8 cellular contexts compared by ENCODE assay signal in the genomic region with DNA sequence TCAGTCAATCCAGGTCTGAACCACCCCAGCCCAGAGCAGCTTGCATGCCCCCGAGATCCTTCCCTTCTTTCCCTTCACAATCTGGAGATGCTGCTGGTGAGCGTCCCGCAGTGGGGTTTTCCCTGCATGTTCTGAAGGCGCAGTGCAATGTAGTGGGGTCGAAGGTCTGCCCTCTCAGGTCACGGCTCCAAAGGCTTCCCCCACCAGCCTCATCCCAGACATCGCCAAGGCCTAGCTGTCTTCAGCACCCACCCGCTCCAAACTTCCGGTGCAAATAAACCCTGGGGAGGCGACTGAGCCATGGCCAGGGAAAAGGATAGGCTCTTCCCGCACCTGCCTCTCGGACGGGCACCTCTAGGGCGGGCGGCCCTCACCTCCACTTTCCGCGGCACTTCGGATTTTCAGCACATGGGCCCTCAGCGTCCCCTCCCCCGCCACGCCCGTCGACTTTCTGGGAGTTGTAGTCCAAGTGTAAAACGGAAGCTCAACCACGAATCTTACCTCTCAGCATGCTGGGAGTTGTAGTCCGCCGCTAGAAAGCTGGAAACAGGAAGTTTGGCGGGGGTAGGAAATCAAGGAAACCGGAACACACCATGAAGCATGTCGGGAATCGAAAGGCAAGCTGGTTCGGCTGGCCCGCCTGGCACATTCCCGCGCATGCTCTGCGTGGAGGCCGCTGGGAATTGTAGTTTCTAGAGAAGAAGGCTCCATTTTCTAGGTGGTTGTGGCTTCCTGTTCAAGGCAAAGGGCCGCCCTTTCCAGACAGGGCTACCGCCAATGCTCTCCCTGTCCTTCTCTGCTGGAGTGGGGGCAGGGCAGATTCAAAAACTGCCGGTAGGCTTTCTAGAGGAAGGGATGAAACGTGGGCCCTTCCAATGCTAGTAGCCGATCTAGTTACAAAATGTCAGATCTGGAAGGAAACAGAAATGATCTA. TPM values are rescaled to one million over a fixed set of nuclear protein-coding genes. Genes with fewer than 3 reads are reported as not detected.
DNase-seq lines count a peak whose midpoint lies in the region; ATAC-seq and TF ChIP-seq lines count a peak whose summit lies in the region.

Gene MRPL24 (minus strand): TSS at position 410 of the 934 bp plus-strand sequence. CDS start 2,384 bp downstream, outside the sequence.

- H3K9me3 Mint-ChIP-seq in activated T-cell treated with anti-CD3 and anti-CD28 coated beads, Interleukin-2, amount 50 U/mL, for 24 hours, result no peaks in the 10 kb centered on the region

- peak within 1 kb of the TSS; percentile 85 for H3K4me3 ChIP-seq in epithelial cell of proximal tubule (ENCODE audit: low read depth, low read length)

- peak within 1 kb of the TSS; percentile 98 for H3K27ac Mint-ChIP-seq in activated T-cell treated with anti-CD3 and anti-CD28 coated beads, Interleukin-2, amount 50 U/mL, for 24 hours

- no peaks in the 10 kb centered on the region for H3K27me3 Mint-ChIP-seq in activated T-cell treated with anti-CD3 and anti-CD28 coated beads, Interleukin-2, amount 50 U/mL, for 24 hours

- peaks cover 94% of the 10 kb centered on the region for H3K36me3 Mint-ChIP-seq in activated T-cell treated with anti-CD3 and anti-CD28 coated beads, Interleukin-2, amount 50 U/mL, for 24 hours (ENCODE audit: low read depth)

- ATAC-seq in GM21717 (IDR thresholded peaks at IDR 0.05; ENCODE audit: unreplicated experiment), result peak; percentile 56

- in situ Hi-C loops in KBM-7 (cut with MboI; ENCODE audit: low pct_unique_long_range_greater_than_20kb, low sequenced_read_pairs), result no loop called here

- no peak for TF ChIP-seq CTCF in epithelial cell of proximal tubule (conservative IDR thresholded peaks at IDR 0.05; ENCODE audit: low read depth, low read length)

- H3K4me3 Mint-ChIP-seq in activated T-cell treated with anti-CD3 and anti-CD28 coated beads, Interleukin-2, amount 50 U/mL, for 24 hours, result peak within 1 kb of the TSS; percentile 98

- peaks cover 55% of the 10 kb centered on the region for H3K4me1 Mint-ChIP-seq in activated T-cell treated with anti-CD3 and anti-CD28 coated beads, Interleukin-2, amount 50 U/mL, for 24 hours (ENCODE audit: low read depth)

- DNase-seq in DMS153 treated with DMSO at 0.1 percent for 48 hours (lab: John Stamatoyannopoulos, UW; ENCODE audit: unreplicated experiment) (peak; percentile 100), KBM-7 (peak; percentile 100), epithelial cell of proximal tubule (ENCODE audit: low read depth) (peak; percentile 97), mucosa of gallbladder (ENCODE audit: low spot score) (peak; percentile 99)
- DNase-seq in activated T-cell treated with anti-CD3 and anti-CD28 coated beads, Interleukin-2, amount 50 U/mL, for 24 hours, result peak; percentile 95
- peak; percentile 91 to 92 for DNase-seq in stimulated activated CD8-positive, alpha-beta memory T cell treated with anti-CD3 and anti-CD28 coated beads, Interleukin-4, amount 100 ng/mL, for 4 hours (ENCODE audit: low read depth in 2 of 2, low spot score in 1 of 2)

TF ChIP-seq in PFSK-1, 5 proteins besides CTCF, POLR2A, EP300 and RAD21:
- TF ChIP-seq FOXP2 (optimal IDR thresholded peaks at IDR 0.05; ENCODE audit: borderline replicate concordance, extremely low read depth, extremely low read length, insufficient read depth) (no peak), SIN3A (IDR thresholded peaks at IDR 0.05; ENCODE audit: borderline replicate concordance, insufficient read depth, low read length) (peak; percentile 59), POLR2AphosphoS5 (IDR thresholded peaks at IDR 0.05; ENCODE audit: low read depth, low read length) (peak; percentile 73; the same call in 1 of the 2 replicates), TAF1 (IDR thresholded peaks at IDR 0.05; ENCODE audit: borderline replicate concordance, insufficient read depth, low read length) (0 out of 2 replicates have a peak, but pooled peaks have one; percentile 45), REST (IDR thresholded peaks at IDR 0.05; ENCODE audit: insufficient read depth in 1 of 2, low read depth in 2 of 2, low read length in 2 of 2) (0 out of 4 replicates have a peak, but pooled peaks of 1 of the 2 experiments have one; percentile 9)

RNA-seq across cellular contexts. Expression of gene MRPL24, which starts in this region (rescaled TPM):
- polyA plus RNA-seq in PFSK-1 (2012; ENCODE audit: insufficient read length, low read depth), result 145 TPM
- total RNA-seq in epithelial cell of proximal tubule, result 47.7 and 65.8 TPM in 2 replicates
- 63.7 TPM for total RNA-seq in mucosa of gallbladder

Comparison
In these comparisons a context has a peak if more than half of its experiments do, and no peak if none do; other contexts are left out.
1. Peak in every context shown above with its lines: DNase-seq, ATAC-seq and H3K4me3 ChIP-seq.